In genomic region chr2:3584076-3584475, GRCh38 we compare ENCODE assay signal across 1 cellular context.
A peak's percentile ranks its signal among the peaks of the same experiment; 100 is the strongest.
TF ChIP-seq lines count a peak whose summit lies in the region.

No MANE protein-coding gene starts in this region.

TF ChIP-seq in SK-N-SH treated with all-trans-retinoic acid at 6 μM for 48 hours, 23 proteins besides CTCF, POLR2A, EP300 and RAD21 (continued from another document):
- TF ChIP-seq, protein P1, sequence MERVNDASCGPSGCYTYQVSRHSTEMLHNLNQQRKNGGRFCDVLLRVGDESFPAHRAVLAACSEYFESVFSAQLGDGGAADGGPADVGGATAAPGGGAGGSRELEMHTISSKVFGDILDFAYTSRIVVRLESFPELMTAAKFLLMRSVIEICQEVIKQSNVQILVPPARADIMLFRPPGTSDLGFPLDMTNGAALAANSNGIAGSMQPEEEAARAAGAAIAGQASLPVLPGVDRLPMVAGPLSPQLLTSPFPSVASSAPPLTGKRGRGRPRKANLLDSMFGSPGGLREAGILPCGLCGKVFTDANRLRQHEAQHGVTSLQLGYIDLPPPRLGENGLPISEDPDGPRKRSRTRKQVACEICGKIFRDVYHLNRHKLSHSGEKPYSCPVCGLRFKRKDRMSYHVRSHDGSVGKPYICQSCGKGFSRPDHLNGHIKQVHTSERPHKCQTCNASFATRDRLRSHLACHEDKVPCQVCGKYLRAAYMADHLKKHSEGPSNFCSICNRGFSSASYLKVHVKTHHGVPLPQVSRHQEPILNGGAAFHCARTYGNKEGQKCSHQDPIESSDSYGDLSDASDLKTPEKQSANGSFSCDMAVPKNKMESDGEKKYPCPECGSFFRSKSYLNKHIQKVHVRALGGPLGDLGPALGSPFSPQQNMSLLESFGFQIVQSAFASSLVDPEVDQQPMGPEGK (CRISPR knock-in tag; IDR thresholded peaks at IDR 0.05; ENCODE audit: borderline replicate concordance): no peak
- TF ChIP-seq RARB (CRISPR knock-in tag; IDR thresholded peaks at IDR 0.05): no peak
- TF ChIP-seq TOX (CRISPR knock-in tag; IDR thresholded peaks at IDR 0.05; ENCODE audit: borderline replicate concordance): no peak
- TF ChIP-seq ZNF565 (CRISPR knock-in tag; conservative IDR thresholded peaks at IDR 0.05; ENCODE audit: low read depth): no peak
- TF ChIP-seq ZFP30 (CRISPR knock-in tag; IDR thresholded peaks at IDR 0.05): 0 out of 2 replicates have a peak, but pooled peaks have one; percentile 14
- TF ChIP-seq, protein P2, sequence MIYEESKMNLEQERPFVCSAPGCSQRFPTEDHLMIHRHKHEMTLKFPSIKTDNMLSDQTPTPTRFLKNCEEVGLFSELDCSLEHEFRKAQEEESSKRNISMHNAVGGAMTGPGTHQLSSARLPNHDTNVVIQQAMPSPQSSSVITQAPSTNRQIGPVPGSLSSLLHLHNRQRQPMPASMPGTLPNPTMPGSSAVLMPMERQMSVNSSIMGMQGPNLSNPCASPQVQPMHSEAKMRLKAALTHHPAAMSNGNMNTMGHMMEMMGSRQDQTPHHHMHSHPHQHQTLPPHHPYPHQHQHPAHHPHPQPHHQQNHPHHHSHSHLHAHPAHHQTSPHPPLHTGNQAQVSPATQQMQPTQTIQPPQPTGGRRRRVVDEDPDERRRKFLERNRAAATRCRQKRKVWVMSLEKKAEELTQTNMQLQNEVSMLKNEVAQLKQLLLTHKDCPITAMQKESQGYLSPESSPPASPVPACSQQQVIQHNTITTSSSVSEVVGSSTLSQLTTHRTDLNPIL (CRISPR knock-in tag; IDR thresholded peaks at IDR 0.05; ENCODE audit: low read depth): no peak
- TF ChIP-seq ESRRG (CRISPR knock-in tag; IDR thresholded peaks at IDR 0.05): 0 out of 2 replicates have a peak, but pooled peaks have one; percentile 5
- 0 out of 2 replicates have a peak, but pooled peaks have one; percentile 13 for TF ChIP-seq ZNF8 (CRISPR knock-in tag; IDR thresholded peaks at IDR 0.05)
- TF ChIP-seq GLIS3 (CRISPR knock-in tag; IDR thresholded peaks at IDR 0.05): peak; percentile 79
- peak; percentile 63 for TF ChIP-seq ISL1 (CRISPR knock-in tag; IDR thresholded peaks at IDR 0.05)
- TF ChIP-seq ZC3H10 (CRISPR knock-in tag; IDR thresholded peaks at IDR 0.05): no peak
- peak; percentile 75; the same call in 1 of the 2 replicates for TF ChIP-seq SNAI2 (CRISPR knock-in tag; IDR thresholded peaks at IDR 0.05)
- peak; percentile 21; the same call in 1 of the 2 replicates for TF ChIP-seq CSDC2 (CRISPR knock-in tag; IDR thresholded peaks at IDR 0.05)
- TF ChIP-seq TCF4 (CRISPR knock-in tag; IDR thresholded peaks at IDR 0.05; ENCODE audit: borderline replicate concordance): peak; percentile 77
